Comparison of ENCODE assay signal across 8 cellular contexts in the genomic region with DNA sequence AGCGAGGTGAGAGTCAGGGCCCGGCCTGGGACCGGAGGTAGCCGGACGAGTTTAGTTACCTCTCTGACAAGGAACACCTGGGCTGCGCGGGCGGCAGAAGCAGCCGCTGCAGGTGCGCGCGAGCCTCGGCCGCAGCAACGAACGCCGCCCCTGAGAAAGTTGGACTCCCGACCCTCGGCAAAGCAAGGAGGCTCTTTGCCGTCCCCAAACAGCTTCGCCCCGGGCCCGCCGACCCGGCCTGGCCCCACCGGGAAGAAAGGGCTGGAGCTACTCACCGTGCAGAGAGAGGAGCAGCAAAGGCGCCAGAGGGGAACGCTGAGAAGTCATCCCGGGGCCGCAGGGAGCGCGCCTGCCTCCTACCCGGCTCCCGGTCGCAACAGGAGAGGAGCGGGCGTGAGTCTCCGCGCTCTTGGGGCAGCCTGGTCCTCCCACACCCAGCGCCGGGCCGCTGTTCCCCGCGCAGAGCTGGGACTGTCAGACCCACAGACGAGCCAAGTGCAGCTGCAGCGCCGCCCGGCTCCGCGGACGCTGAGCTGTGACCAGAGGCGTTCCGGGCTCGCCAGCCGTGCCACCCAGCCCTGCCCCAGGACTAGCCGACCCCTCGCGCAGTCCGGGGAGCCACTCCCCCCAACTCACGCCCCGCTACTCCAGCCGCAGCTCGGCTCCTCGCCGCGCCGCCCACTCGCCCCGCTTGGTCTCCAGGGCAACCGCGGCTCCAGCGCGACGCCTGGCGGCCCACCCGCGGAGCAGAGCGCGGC.
DNase-seq lines count a peak whose midpoint lies in the region; ATAC-seq and TF ChIP-seq lines count a peak whose summit lies in the region.

A gene with protein sequence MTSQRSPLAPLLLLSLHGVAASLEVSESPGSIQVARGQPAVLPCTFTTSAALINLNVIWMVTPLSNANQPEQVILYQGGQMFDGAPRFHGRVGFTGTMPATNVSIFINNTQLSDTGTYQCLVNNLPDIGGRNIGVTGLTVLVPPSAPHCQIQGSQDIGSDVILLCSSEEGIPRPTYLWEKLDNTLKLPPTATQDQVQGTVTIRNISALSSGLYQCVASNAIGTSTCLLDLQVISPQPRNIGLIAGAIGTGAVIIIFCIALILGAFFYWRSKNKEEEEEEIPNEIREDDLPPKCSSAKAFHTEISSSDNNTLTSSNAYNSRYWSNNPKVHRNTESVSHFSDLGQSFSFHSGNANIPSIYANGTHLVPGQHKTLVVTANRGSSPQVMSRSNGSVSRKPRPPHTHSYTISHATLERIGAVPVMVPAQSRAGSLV (minus strand): TSS at position 591 of the 758 bp plus-strand sequence. CDS start 264 bp downstream, at position 327.

- no peaks in the 10 kb centered on the region for H3K4me1 ChIP-seq in mucosa of rectum (ENCODE audit: control insufficient read depth in 2 of 2, insufficient read depth in 2 of 2, low read length in 2 of 2)

- no peak within 1 kb of the TSS for H3K27ac ChIP-seq in mucosa of rectum (ENCODE audit: low read depth in 2 of 2, low read length in 2 of 2)

- peak within 1 kb of the TSS in 1 of 2 donors; percentile 20 for H3K9ac ChIP-seq in mucosa of rectum (ENCODE audit: low read depth in 1 of 2, low read length in 2 of 2)

- H3K4me3 ChIP-seq in epithelial cell of esophagus (ENCODE audit: low read length) (peak within 1 kb of the TSS; percentile 40), mucosa of rectum (ENCODE audit: low read length in 2 of 2) (peak within 1 kb of the TSS; percentile 63 to 66)

- peak; percentile 95 for DNase-seq in Ammon's horn (ENCODE audit: low spot score)
- peak; percentile 74 for DNase-seq in NCI-H69 (lab: John Stamatoyannopoulos, UW)
- peak; percentile 83 for DNase-seq in activated CD8-positive, alpha-beta memory T cell treated with anti-CD3 and anti-CD28 coated beads, Interleukin-2, amount 50 U/mL, for 48 hours
- DNase-seq in epithelial cell of esophagus (ENCODE audit: low read depth): peak; percentile 49
- DNase-seq in stimulated activated CD8-positive, alpha-beta memory T cell treated with anti-CD3 and anti-CD28 coated beads, Interleukin-4, amount 100 ng/mL, for 48 hours: peak; percentile 75

- peaks cover 12 to 13% of the 10 kb centered on the region in 2 donors for H3K27me3 ChIP-seq in mucosa of rectum (ENCODE audit: control insufficient read depth in 2 of 2, insufficient read depth in 2 of 2, low read length in 2 of 2)

- no peaks in the 10 kb centered on the region for H3K36me3 ChIP-seq in mucosa of rectum (ENCODE audit: control insufficient read depth in 2 of 2, insufficient read depth in 2 of 2, low read length in 2 of 2)

- TF ChIP-seq CTCF in epithelial cell of esophagus (IDR thresholded peaks at IDR 0.05; ENCODE audit: insufficient read depth, low read depth, low read length, missing control alignments): peak; percentile 4

- ATAC-seq in GM19023 (IDR thresholded peaks at IDR 0.05; ENCODE audit: unreplicated experiment) (peak; percentile 98), HG03196 (IDR thresholded peaks at IDR 0.05; ENCODE audit: unreplicated experiment) (peak; percentile 94)

- no peaks in the 10 kb centered on the region for H3K9me3 ChIP-seq in mucosa of rectum (ENCODE audit: control insufficient read depth in 2 of 2, low read length in 2 of 2)
